ENCODE assay signal across 9 cellular contexts in genomic region chr7:3267928-3268690, GRCh38. TPM values are rescaled to one million over a fixed set of nuclear protein-coding genes. Genes with fewer than 3 reads are reported as not detected.
DNase-seq lines count a peak whose midpoint lies in the region; ATAC-seq lines count a peak whose summit lies in the region.
"Had no signal": no experiment of that assay in that cellular context is flagged by ENCODE, and none has a peak within 500 bp of the region (broad histone marks: within the 10 kb centered on the region; RNA-seq: fewer than 3 reads in every experiment).

No MANE protein-coding gene starts in this region.

- peaks cover 29% of the 10 kb centered on the region for H3K27me3 Mint-ChIP-seq in activated CD8-positive, alpha-beta memory T cell treated with anti-CD3 and anti-CD28 coated beads, Interleukin-2, amount 10 ng/mL, durations not matched to agents 7 days and 5 days
- peaks cover 5% of the 10 kb centered on the region for H3K27me3 Mint-ChIP-seq in activated naive CD4-positive, alpha-beta T cell treated with anti-CD3 and anti-CD28 coated beads for 36 hours (ENCODE audit: low read depth)

- H3K4me1 Mint-ChIP-seq in activated CD8-positive, alpha-beta memory T cell treated with anti-CD3 and anti-CD28 coated beads, Interleukin-2, amount 10 ng/mL, durations not matched to agents 7 days and 5 days: no peaks in the 10 kb centered on the region
- H3K4me1 Mint-ChIP-seq in activated naive CD4-positive, alpha-beta T cell treated with anti-CD3 and anti-CD28 coated beads for 36 hours (ENCODE audit: low read depth): no peaks in the 10 kb centered on the region

- peak overlapping the region; percentile 32 for H3K27ac ChIP-seq in epithelial cell of prostate
- H3K27ac ChIP-seq: uterus had no signal

- H3K27ac Mint-ChIP-seq in activated CD8-positive, alpha-beta memory T cell treated with anti-CD3 and anti-CD28 coated beads, Interleukin-2, amount 10 ng/mL, durations not matched to agents 7 days and 5 days: no peak overlapping the region
- H3K27ac Mint-ChIP-seq in activated naive CD4-positive, alpha-beta T cell treated with anti-CD3 and anti-CD28 coated beads for 36 hours: no peak overlapping the region

- intact Hi-C loops in activated naive CD4-positive, alpha-beta T cell treated with anti-CD3 and anti-CD28 coated beads for 36 hours (cut with micrococcal nuclease): no loop called here

- no peak overlapping the region for H3K4me3 Mint-ChIP-seq in activated CD8-positive, alpha-beta memory T cell treated with anti-CD3 and anti-CD28 coated beads, Interleukin-2, amount 10 ng/mL, durations not matched to agents 7 days and 5 days
- no peak overlapping the region for H3K4me3 Mint-ChIP-seq in activated naive CD4-positive, alpha-beta T cell treated with anti-CD3 and anti-CD28 coated beads for 36 hours

- CTCF ChIA-PET in activated CD8-positive, alpha-beta memory T cell treated with anti-CD3 and anti-CD28 coated beads, Interleukin-2, amount 10 ng/mL, durations not matched to agents 7 days and 5 days (lab: Charles Lee): no interaction called here
- CTCF ChIA-PET in activated naive CD4-positive, alpha-beta T cell treated with anti-CD3 and anti-CD28 coated beads for 36 hours (lab: Charles Lee): no interaction called here

- no peaks in the 10 kb centered on the region for H3K36me3 Mint-ChIP-seq in activated CD8-positive, alpha-beta memory T cell treated with anti-CD3 and anti-CD28 coated beads, Interleukin-2, amount 10 ng/mL, durations not matched to agents 7 days and 5 days
- no peaks in the 10 kb centered on the region for H3K36me3 Mint-ChIP-seq in activated naive CD4-positive, alpha-beta T cell treated with anti-CD3 and anti-CD28 coated beads for 36 hours (ENCODE audit: low read depth)

- no peaks in the 10 kb centered on the region for H3K9me3 Mint-ChIP-seq in activated CD8-positive, alpha-beta memory T cell treated with anti-CD3 and anti-CD28 coated beads, Interleukin-2, amount 10 ng/mL, durations not matched to agents 7 days and 5 days (ENCODE audit: low read depth)
- no peaks in the 10 kb centered on the region for H3K9me3 Mint-ChIP-seq in activated naive CD4-positive, alpha-beta T cell treated with anti-CD3 and anti-CD28 coated beads for 36 hours

- no peak for ATAC-seq in activated CD8-positive, alpha-beta memory T cell treated with anti-CD3 and anti-CD28 coated beads, Interleukin-2, amount 10 ng/mL, durations not matched to agents 7 days and 5 days
- ATAC-seq in HG03521 (IDR thresholded peaks at IDR 0.05; ENCODE audit: unreplicated experiment): no peak

- DNase-seq in HT1080 (ENCODE audit: low read depth): peak; percentile 81
- DNase-seq in NCI-H524 (lab: John Stamatoyannopoulos, UW): peak; percentile 96 to 98
- peak; percentile 55 for DNase-seq in epithelial cell of prostate (ENCODE audit: low read depth, low spot score)
- DNase-seq in smooth muscle cell of the brain vasculature (ENCODE audit: low read depth, low spot score): peak; percentile 91
- DNase-seq in activated CD8-positive, alpha-beta memory T cell treated with anti-CD3 and anti-CD28 coated beads, Interleukin-2, amount 10 ng/mL, durations not matched to agents 7 days and 5 days: no peak
- DNase-seq in activated naive CD4-positive, alpha-beta T cell treated with anti-CD3 and anti-CD28 coated beads for 36 hours: no peak
- DNase-seq: stimulated activated CD4-positive, alpha-beta T cell treated with anti-CD3 and anti-CD28 coated beads, Interleukin-1b, Interleukin-23, amount 100 ng/mL, for 48 hours; uterus had no signal

RNA-seq across cellular contexts. Expression of gene SDK1, which starts 32.9 kb away (rescaled TPM):
- 1.2 and 1.6 TPM in 2 replicates for total RNA-seq in HT1080 (2014; rRNA removed; shearing (Covaris generic))
- 0.60 and 1.2 TPM in 2 replicates for polyA plus RNA-seq in HT1080 (2015; cell fraction: cytosol; rRNA removed)
- 1.6 and 2.1 TPM in 2 replicates for polyA plus RNA-seq in HT1080 (2015; cell fraction: nucleus; rRNA removed)
- total RNA-seq in activated CD8-positive, alpha-beta memory T cell treated with anti-CD3 and anti-CD28 coated beads, Interleukin-2, amount 10 ng/mL, durations not matched to agents 7 days and 5 days: under 1 TPM; 0.05 to 0.06 TPM
- total RNA-seq in activated naive CD4-positive, alpha-beta T cell treated with anti-CD3 and anti-CD28 coated beads for 36 hours: 1 to 10 TPM; 1.3 to 2.0 TPM

Comparison
In these comparisons a context has a peak if more than half of its experiments do, and no peak if none do; other contexts are left out.
1. DNase-seq: peak in HT1080 (single experiment), NCI-H524 (2 of 2), epithelial cell of prostate (single experiment) and smooth muscle cell of the brain vasculature (single experiment); none in activated CD8-positive, alpha-beta memory T cell treated with anti-CD3 and anti-CD28 coated beads, Interleukin-2, amount 10 ng/mL, durations not matched to agents 7 days and 5 days (single experiment) and activated naive CD4-positive, alpha-beta T cell treated with anti-CD3 and anti-CD28 coated beads for 36 hours (single experiment).